Comparison of ENCODE assay signal across 7 cellular contexts in the genomic region with DNA sequence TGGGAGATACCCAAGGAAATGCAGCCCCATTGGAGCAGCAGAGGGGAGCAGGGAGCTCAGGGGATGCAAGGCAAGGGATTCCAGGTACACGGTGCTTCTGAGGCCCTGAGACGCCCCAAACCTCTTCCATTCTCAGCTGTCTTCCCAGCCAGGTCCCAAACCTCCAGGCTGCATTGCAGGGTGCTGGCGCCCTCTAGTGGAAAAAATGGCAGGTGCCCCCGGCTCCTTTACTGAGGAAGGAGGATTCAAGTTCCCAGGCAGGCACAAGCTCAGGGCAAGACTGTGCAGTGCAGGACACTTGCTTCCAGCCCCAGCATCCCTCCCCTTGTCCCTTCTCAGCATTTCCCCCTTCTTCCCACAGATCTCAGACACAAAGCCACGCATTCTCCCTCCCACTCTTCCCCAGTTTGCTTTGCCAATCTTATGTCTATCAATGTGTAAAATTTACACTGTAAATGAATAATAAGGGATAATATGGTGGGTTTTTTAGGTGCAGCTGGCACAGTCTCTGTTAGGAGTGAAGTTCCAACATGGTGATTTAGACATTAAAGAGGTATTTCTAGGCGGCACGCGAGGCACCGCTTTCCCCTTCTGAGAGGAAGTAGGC. TPM values are rescaled to one million over a fixed set of nuclear protein-coding genes. Genes with fewer than 3 reads are reported as not detected.
A peak's percentile ranks its signal among the peaks of the same experiment; 100 is the strongest.
DNase-seq lines count a peak whose midpoint lies in the region; ATAC-seq and TF ChIP-seq lines count a peak whose summit lies in the region.

No MANE protein-coding gene starts in this region.

- H3K4me3 ChIP-seq in choroid plexus epithelial cell (ENCODE audit: low read depth, low read length) (no peak overlapping the region), right lobe of liver (no peak overlapping the region)

- no peak overlapping the region for H3K27ac ChIP-seq in right lobe of liver

- no peaks in the 10 kb centered on the region for H3K27me3 ChIP-seq in right lobe of liver

- intact Hi-C loops in right lobe of liver (cut with DNase I): loop anchor here in 1 of 2 donors (10.0 kb wide), 1 partner anchor 177 kb away; no protein-coding TSS in a partner anchor

- no peaks in the 10 kb centered on the region for H3K9me3 ChIP-seq in right lobe of liver

- ATAC-seq in HG02588 (IDR thresholded peaks at IDR 0.05; ENCODE audit: unreplicated experiment) (peak; percentile 42), right lobe of liver (peak; percentile 53 to 66 (median 56))

- no peaks in the 10 kb centered on the region for H3K4me1 ChIP-seq in right lobe of liver

- peaks cover 0 to 13% (median 0%) of the 10 kb centered on the region in 4 donors for H3K36me3 ChIP-seq in right lobe of liver

- DNase-seq in NCI-H2171 (lab: John Stamatoyannopoulos, UW) (peak; percentile 1), choroid plexus epithelial cell (ENCODE audit: low read depth) (peak; percentile 79), right lobe of liver (peak; percentile 62 to 70 (median 69))
- peak; percentile 56 to 63 for DNase-seq in activated CD4-positive, alpha-beta T cell treated with anti-CD3 and anti-CD28 coated beads for 24 hours (ENCODE audit: low read depth in 2 of 2)
- DNase-seq in stimulated activated CD4-positive, alpha-beta T cell treated with anti-CD3 and anti-CD28 coated beads, TNF-alpha, amount 100 ng/mL, for 1 hour (ENCODE audit: low read depth in 3 of 3, low spot score in 1 of 3): peak in 2 of 3 donors; percentile 19 to 51

- 46% methylated on average over 8 of the region's 9 CpGs for WGBS in right lobe of liver (ENCODE audit: insufficient coverage, low coverage, low lambda C conversion rate, missing lambda C conversion rate)

- TF ChIP-seq CTCF in GM12874 (IDR thresholded peaks at IDR 0.05; ENCODE audit: insufficient read depth, low read depth, low read length) (peak; percentile 93), choroid plexus epithelial cell (conservative IDR thresholded peaks at IDR 0.05; ENCODE audit: low read depth, low read length) (peak; percentile 95), right lobe of liver (IDR thresholded peaks at IDR 0.05) (peak; percentile 76 to 93 (median 91))

- no peak for TF ChIP-seq POLR2A in right lobe of liver (IDR thresholded peaks at IDR 0.05)

RNA-seq across cellular contexts. Expression of gene GPAM, which starts 46.1 kb away (rescaled TPM):
- 100 to 1,000 TPM in 2 of 6 experiments, 10 to 100 TPM in 4; 78.8 to 340 (median 90.3) TPM for total RNA-seq in right lobe of liver

Comparison
In these comparisons a context has a peak if more than half of its experiments do, and no peak if none do; other contexts are left out.
1. DNase-seq: peak in every context shown above with its lines; median percentile 79 in choroid plexus epithelial cell; 69 in right lobe of liver; 60 in activated CD4-positive, alpha-beta T cell treated with anti-CD3 and anti-CD28 coated beads for 24 hours; 35 in stimulated activated CD4-positive, alpha-beta T cell treated with anti-CD3 and anti-CD28 coated beads, TNF-alpha, amount 100 ng/mL, for 1 hour; 1 in NCI-H2171.